In the genomic region with DNA sequence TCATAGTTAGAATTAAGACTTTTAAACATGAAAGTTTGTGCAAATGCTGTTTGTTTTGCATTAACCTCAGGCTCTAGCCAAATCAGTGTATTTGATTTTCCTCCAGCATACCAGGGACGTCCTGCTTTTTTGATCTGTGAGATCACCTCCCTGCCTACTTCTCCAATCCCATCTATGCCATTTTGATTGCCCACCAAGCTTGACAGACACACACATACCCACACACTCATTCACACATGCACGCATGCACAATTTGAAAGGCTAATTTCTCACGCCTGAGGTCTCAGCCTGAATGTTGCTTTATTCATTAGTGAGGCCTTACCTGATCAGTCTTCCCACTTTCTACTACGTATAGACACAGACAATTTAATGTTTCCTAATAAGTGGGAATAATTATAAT, we compare ENCODE assay signal across 9 cellular contexts.
"Had no signal": no experiment of that assay in that cellular context is flagged by ENCODE, and none has a peak within 500 bp of the region (broad histone marks: within the 10 kb centered on the region; RNA-seq: fewer than 3 reads in every experiment).

No MANE protein-coding gene starts in this region.

- H3K27me3 Mint-ChIP-seq: stimulated activated naive CD8-positive, alpha-beta T cell treated with anti-CD3 and anti-CD28 coated beads, Interleukin-15, Interleukin-2, amounts not matched to agents 100 ng/mL and 50 ng/mL, for 24 hours had no signal

- DNase-seq: activated CD4-positive, alpha-beta T cell treated with anti-CD3 and anti-CD28 coated beads for 48 hours; activated naive CD4-positive, alpha-beta T cell treated with Interleukin-2 at 50 U/mL for 16 hours; caudate nucleus; cortex of kidney; erythroblast; kidney glomerular epithelial cell; stimulated activated CD4-positive, alpha-beta T cell treated with anti-CD3 and anti-CD28 coated beads, Interleukin-12 subunit alpha, Interleukin-12 subunit beta, amount 100 ng/mL, for 4 hours had no signal

- H3K4me3 ChIP-seq: hepatocyte had no signal

- H3K9me3 Mint-ChIP-seq: stimulated activated naive CD8-positive, alpha-beta T cell treated with anti-CD3 and anti-CD28 coated beads, Interleukin-15, Interleukin-2, amounts not matched to agents 100 ng/mL and 50 ng/mL, for 24 hours had no signal

- H3K27me3 ChIP-seq: hepatocyte had no signal

- H3K4me3 Mint-ChIP-seq: stimulated activated naive CD8-positive, alpha-beta T cell treated with anti-CD3 and anti-CD28 coated beads, Interleukin-15, Interleukin-2, amounts not matched to agents 100 ng/mL and 50 ng/mL, for 24 hours had no signal
